19 cellular contexts compared by ENCODE assay signal in the genomic region with DNA sequence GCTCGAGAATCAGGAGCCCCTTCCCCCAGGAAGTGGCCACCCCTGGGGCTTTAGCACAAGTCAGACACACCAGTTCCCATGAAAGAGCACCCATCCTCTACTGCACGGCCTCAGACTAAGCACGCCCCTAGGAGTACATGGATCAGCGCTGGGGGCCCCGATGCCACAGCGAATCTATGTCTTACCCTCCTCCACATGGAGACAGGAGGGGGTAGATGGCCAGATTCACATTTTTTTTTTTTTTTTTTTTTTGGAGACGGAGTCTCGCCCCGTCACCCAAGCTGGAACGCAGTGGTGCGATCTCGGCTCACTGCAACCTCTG.
"Had no signal": no experiment of that assay in that cellular context is flagged by ENCODE, and none has a peak within 500 bp of the region (broad histone marks: within the 10 kb centered on the region; RNA-seq: fewer than 3 reads in every experiment).

No MANE protein-coding gene starts in this region.

- H3K27me3 ChIP-seq: dorsolateral prefrontal cortex, hepatocyte, stomach had no signal

- H3K4me3 ChIP-seq: dorsolateral prefrontal cortex, hepatocyte, left ventricle myocardium inferior, lower lobe of right lung, prostate gland, skin epidermis, stomach had no signal

- H3K27ac ChIP-seq: left ventricle myocardium inferior, lower lobe of right lung, parathyroid adenoma, prostate gland, skin epidermis, stomach had no signal

- H3K79me2 ChIP-seq: parathyroid adenoma had no signal

- DNase-seq: cortex of kidney; dorsolateral prefrontal cortex; effector CD8-positive, alpha-beta T cell; foreskin melanocyte; kidney; left cardiac atrium; left ventricle myocardium inferior; lower lobe of right lung; midbrain; occipital lobe; stimulated activated CD4-positive, alpha-beta T cell treated with anti-CD3 and anti-CD28 coated beads, Interleukin-2, amount 100 ng/mL, for 24 hours; stimulated activated naive CD4-positive, alpha-beta T cell; substantia nigra; trophoblast cell had no signal

- H3K4me2 ChIP-seq: hepatocyte had no signal

- H2AFZ ChIP-seq: hepatocyte, parathyroid adenoma had no signal

- H3K9me3 ChIP-seq: left ventricle myocardium inferior, lower lobe of right lung, prostate gland, stomach had no signal

- H3K4me1 ChIP-seq: parathyroid adenoma had no signal
